8 cellular contexts compared by ENCODE assay signal in the genomic region with DNA sequence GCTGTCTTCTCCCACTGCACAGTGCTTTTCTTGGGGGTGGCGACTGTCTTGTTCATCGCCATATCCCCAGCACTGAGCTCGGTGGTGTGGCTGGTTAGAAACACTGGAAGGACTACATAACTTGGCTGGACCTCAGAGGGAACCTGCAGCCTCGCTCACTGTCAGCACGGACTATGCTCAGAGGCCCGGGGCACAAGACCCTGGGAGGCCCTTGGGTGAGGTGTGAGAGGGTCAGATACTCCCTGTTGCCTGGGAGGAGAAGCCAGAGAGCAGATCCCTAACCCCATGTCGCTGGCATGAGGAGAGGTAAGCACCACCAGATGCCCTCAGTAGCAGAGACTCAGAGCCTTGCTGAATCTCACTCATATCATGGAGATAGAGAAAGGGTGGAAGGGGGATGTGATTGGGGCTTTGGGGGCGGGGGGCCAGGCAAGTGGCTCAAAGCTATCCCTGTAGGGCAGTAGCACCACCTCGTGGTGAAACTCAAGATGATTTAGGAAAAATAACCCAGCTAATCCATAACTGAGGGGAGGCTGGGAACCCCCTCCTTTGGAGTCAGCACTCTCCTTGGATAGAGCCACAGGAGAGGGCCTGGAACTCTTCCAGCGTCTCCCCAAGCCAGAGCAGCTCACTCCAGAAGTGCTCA. TPM values are rescaled to one million over a fixed set of nuclear protein-coding genes. Genes with fewer than 3 reads are reported as not detected.
DNase-seq lines count a peak whose midpoint lies in the region; ATAC-seq and TF ChIP-seq lines count a peak whose summit lies in the region.

No MANE protein-coding gene starts in this region.

- ATAC-seq in Panc1 (peak; percentile 68), lower lobe of right lung (peak; percentile 14 to 56), GM19455 (IDR thresholded peaks at IDR 0.05; ENCODE audit: unreplicated experiment) (no peak)

- H3K4me3 ChIP-seq in Panc1 (ENCODE audit: low read depth in 2 of 2, low read length in 2 of 2) (no peak overlapping the region), choroid plexus epithelial cell (ENCODE audit: low read depth, low read length) (no peak overlapping the region), lower lobe of right lung (no peak overlapping the region)

- H3K27ac ChIP-seq in Panc1 (ENCODE audit: low read length) (no peak overlapping the region), lower lobe of right lung (no peak overlapping the region)

- H3K27me3 ChIP-seq in Panc1 (ENCODE audit: control insufficient read depth, insufficient read depth, low read length) (peaks cover 3% of the 10 kb centered on the region; the same call in 1 of the 2 replicates), lower lobe of right lung (ENCODE audit: low read depth) (no peaks in the 10 kb centered on the region)

- intact Hi-C loops in Panc1 (cut with micrococcal nuclease; ENCODE audit: unreplicated experiment) (loop anchor here (5.0 to 10.0 kb wide), 3 partner anchors 56 to 186 kb away; no protein-coding TSS in a partner anchor), lower lobe of right lung (cut with DNase I) (no loop called here)

- TF ChIP-seq CTCF in Panc1 (IDR thresholded peaks at IDR 0.05): peak; percentile 80
- TF ChIP-seq CTCF in choroid plexus epithelial cell (conservative IDR thresholded peaks at IDR 0.05; ENCODE audit: low read depth, low read length): peak; percentile 61
- peak; percentile 47 for TF ChIP-seq CTCF in lower lobe of right lung (IDR thresholded peaks at IDR 0.05)

- CTCF ChIA-PET in Panc1 (lab: Charles Lee): interaction anchor here (0.7 to 4.1 kb wide), 24 partner anchors 8 to 122 kb away, joined by 3 to 24 read pairs (median 4); partner anchors contain the start of genes ENDOU and RAPGEF3

- H3K36me3 ChIP-seq in Panc1 (ENCODE audit: control insufficient read depth, insufficient read depth, low read length) (no peaks in the 10 kb centered on the region), lower lobe of right lung (no peaks in the 10 kb centered on the region)

- POLR2A ChIA-PET in Panc1 (lab: Charles Lee): interaction anchor here (0.9 kb wide), 1 partner anchor 21 kb away, joined by 4 read pairs; no protein-coding TSS in a partner anchor

- no peaks in the 10 kb centered on the region for H3K4me1 ChIP-seq in Panc1 (ENCODE audit: control insufficient read depth, insufficient read depth, low read length)
- H3K4me1 ChIP-seq in lower lobe of right lung: peaks cover 40% of the 10 kb centered on the region

- in situ Hi-C loops in Panc1 (cut with HindIII; ENCODE audit: low pct_unique_long_range_greater_than_20kb, low sequenced_read_pairs): no loop called here

- DNase-seq in A172 (ENCODE audit: low spot score) (peak; percentile 27), GM03348 (ENCODE audit: low spot score) (peak; percentile 77), Panc1 (ENCODE audit: low read depth, low spot score) (no peak), choroid plexus epithelial cell (ENCODE audit: low read depth) (peak; percentile 58), lower lobe of right lung (no peak), cerebellar nuclear complex (lab: John Stamatoyannopoulos, UW) (no peak), NCI-H526 treated with DMSO at 0.1 percent for 48 hours (lab: John Stamatoyannopoulos, UW) (no peak)

- H3K9me3 ChIP-seq in Panc1 (ENCODE audit: control insufficient read depth, insufficient read depth, low read depth, low read length) (no peaks in the 10 kb centered on the region), lower lobe of right lung (no peaks in the 10 kb centered on the region)

- no TSS peak for BruUV-seq in Panc1 (replicated peaks; lab: Mats Ljungman, UMichigan)

RNA-seq across cellular contexts. Expression of gene HDAC7, which starts 18.7 kb away (rescaled TPM):
- 24.4 and 29.4 TPM in 2 replicates for total RNA-seq in A172 (2014; rRNA removed; shearing (Covaris generic))
- total RNA-seq in Panc1 (2021; ENCODE audit: unreplicated experiment): 84.2 TPM
- 63.0 TPM for polyA plus RNA-seq in Panc1 (2012; ENCODE audit: insufficient read length)
- 104 TPM for total RNA-seq in lower lobe of right lung

Comparison
In these comparisons a context has a peak if more than half of its experiments do, and no peak if none do; other contexts are left out.
1. DNase-seq: peak in A172 (single experiment), GM03348 (single experiment) and choroid plexus epithelial cell (single experiment); none in Panc1 (single experiment), lower lobe of right lung (single experiment), cerebellar nuclear complex (0 of 2) and NCI-H526 treated with DMSO at 0.1 percent for 48 hours (single experiment).
2. Peak in every context shown above with its lines, with median percentiles within 50 percentile points of each other: CTCF ChIP-seq.